20 cellular contexts compared by ENCODE assay signal in genomic region chr14:101178184-101179072, GRCh38.
DNase-seq lines count a peak whose midpoint lies in the region; ATAC-seq and TF ChIP-seq lines count a peak whose summit lies in the region.
"Had no signal": no experiment of that assay in that cellular context is flagged by ENCODE, and none has a peak within 500 bp of the region (broad histone marks: within the 10 kb centered on the region; RNA-seq: fewer than 3 reads in every experiment).

No MANE protein-coding gene starts in this region.

- H3K36me3 Mint-ChIP-seq in neural progenitor cell = no peaks in the 10 kb centered on the region
- no peaks in the 10 kb centered on the region for H3K36me3 Mint-ChIP-seq in glutamatergic neuron (ENCODE audit: unreplicated experiment)
- H3K36me3 Mint-ChIP-seq: CD4-positive, CD25-positive, alpha-beta regulatory T cell had no signal

- H3K4me2 ChIP-seq in neural progenitor cell = no peak overlapping the region

- no peak overlapping the region for H3K27ac ChIP-seq in neural progenitor cell
- no peak overlapping the region for H3K27ac ChIP-seq in spleen
- H3K27ac ChIP-seq: GM23248 had no signal

- TF ChIP-seq POLR2A in spleen (IDR thresholded peaks at IDR 0.05) = no peak

- WGBS in spleen, 5 donors = 84 to 95% (median 88%) methylated on average over 22 of the region's 22 CpGs

- no peaks in the 10 kb centered on the region for H3K79me2 ChIP-seq in neural progenitor cell (ENCODE audit: low read depth)

- no peaks in the 10 kb centered on the region for H4K20me1 ChIP-seq in neural progenitor cell (ENCODE audit: low read depth)

- intact Hi-C loops in cardiac septum (cut with DNase I) (no loop called here), left ventricle myocardium superior (cut with micrococcal nuclease) (no loop called here), spleen (cut with DNase I; ENCODE audit: low total_unique reads) (no loop called here)

- H3K27ac Mint-ChIP-seq in neural progenitor cell = peak overlapping the region; percentile 62
- H3K27ac Mint-ChIP-seq in glutamatergic neuron (ENCODE audit: unreplicated experiment) = no peak overlapping the region
- H3K27ac Mint-ChIP-seq: B cell; CD4-positive, CD25-positive, alpha-beta regulatory T cell had no signal

- H3K4me3 ChIP-seq in neural progenitor cell (no peak overlapping the region), spleen (no peak overlapping the region)
- H3K4me3 ChIP-seq: GM12878, GM23248, HAP-1 had no signal

- no peak overlapping the region for H2AFZ ChIP-seq in neural progenitor cell (replicated peaks)
- H2AFZ ChIP-seq: GM23248 had no signal

- H3K9ac ChIP-seq in neural progenitor cell = no peak overlapping the region
- H3K9ac ChIP-seq: GM23248 had no signal

- H3K27me3 Mint-ChIP-seq in neural progenitor cell (ENCODE audit: insufficient read depth, low read depth) (peaks cover 15% of the 10 kb centered on the region), glutamatergic neuron (ENCODE audit: unreplicated experiment) (peaks cover 1% of the 10 kb centered on the region)
- H3K27me3 Mint-ChIP-seq: B cell; CD4-positive, CD25-positive, alpha-beta regulatory T cell had no signal

- TF ChIP-seq CTCF in neural progenitor cell (IDR thresholded peaks at IDR 0.05) = no peak
- TF ChIP-seq CTCF in spleen (IDR thresholded peaks at IDR 0.05 in 8 of 11, conservative IDR thresholded peaks at IDR 0.05 in 3 of 11) = no peak
- no peak for TF ChIP-seq CTCF in glutamatergic neuron (IDR thresholded peaks at IDR 0.05; ENCODE audit: partially characterized antibody, unreplicated experiment)

- H3K27me3 ChIP-seq in neural progenitor cell (no peaks in the 10 kb centered on the region), spleen (replicated peaks in 1 of 7) (peaks cover 0 to 11% (median 0%) of the 10 kb centered on the region in 7 donors)

- no peaks in the 10 kb centered on the region for H3F3A ChIP-seq in neural progenitor cell (ENCODE audit: low read depth)

- H3K36me3 ChIP-seq in neural progenitor cell = no peaks in the 10 kb centered on the region
- H3K36me3 ChIP-seq in spleen = no peaks in the 10 kb centered on the region
- H3K36me3 ChIP-seq: HAP-1 had no signal

- peak; percentile 49 for DNase-seq in cardiac septum (ENCODE audit: low spot score)
- no peak for DNase-seq in left ventricle myocardium superior
- peak; percentile 26 for DNase-seq in islet precursor cell
- DNase-seq in neural progenitor cell (ENCODE audit: low spot score) = no peak
- DNase-seq in spleen = peak; percentile 41
- DNase-seq in activated CD4-positive, alpha-beta T cell treated with anti-CD3 and anti-CD28 coated beads for 48 hours = no peak
- no peak for DNase-seq in glutamatergic neuron
- no peak for DNase-seq in NCI-H2196 (lab: John Stamatoyannopoulos, UW; ENCODE audit: unreplicated experiment)
- DNase-seq: Caco-2; CD4-positive, CD25-positive, alpha-beta regulatory T cell; DMS153; GM23248; NCI-H1105; NCI-H1694; NCI-H510A treated with DMSO at 0.1 percent for 48 hours; NCI-H774; Right ventricle myocardium superior had no signal

- ATAC-seq in left ventricle myocardium superior = no peak
- ATAC-seq: GM12878 had no signal

- H3K4me1 Mint-ChIP-seq in neural progenitor cell (peaks cover 23% of the 10 kb centered on the region), glutamatergic neuron (ENCODE audit: low read depth, unreplicated experiment) (no peaks in the 10 kb centered on the region)
- H3K4me1 Mint-ChIP-seq: B cell; CD4-positive, CD25-positive, alpha-beta regulatory T cell had no signal

- peaks cover 1% of the 10 kb centered on the region for H3K4me1 ChIP-seq in neural progenitor cell
- H3K4me1 ChIP-seq in spleen = no peaks in the 10 kb centered on the region
- H3K4me1 ChIP-seq: Caco-2, HAP-1 had no signal

- H3K9me3 Mint-ChIP-seq in neural progenitor cell (peaks cover 12% of the 10 kb centered on the region), glutamatergic neuron (ENCODE audit: unreplicated experiment) (peaks cover 3% of the 10 kb centered on the region)

- H3K9me3 ChIP-seq in neural progenitor cell (ENCODE audit: low read depth) = no peaks in the 10 kb centered on the region
- H3K9me3 ChIP-seq in spleen = peaks cover 0 to 33% (median 11%) of the 10 kb centered on the region in 8 donors
- H3K9me3 ChIP-seq: Caco-2, HAP-1 had no signal

- H3K4me3 Mint-ChIP-seq in neural progenitor cell (no peak overlapping the region), glutamatergic neuron (ENCODE audit: unreplicated experiment) (no peak overlapping the region)
- H3K4me3 Mint-ChIP-seq: B cell; CD4-positive, CD25-positive, alpha-beta regulatory T cell had no signal

Comparison
In these comparisons a context has a peak if more than half of its experiments do, and no peak if none do; other contexts are left out.
1. DNase-seq: peak in cardiac septum (single experiment), islet precursor cell (single experiment) and spleen (single experiment); none in left ventricle myocardium superior (single experiment), neural progenitor cell (single experiment), activated CD4-positive, alpha-beta T cell treated with anti-CD3 and anti-CD28 coated beads for 48 hours (single experiment), glutamatergic neuron (single experiment) and NCI-H2196 (single experiment).